ENCODE assay signal across 1 cellular context in genomic region chr17:1452836-1453235, GRCh38.
TF ChIP-seq lines count a peak whose summit lies in the region.

No MANE protein-coding gene starts in this region.

TF ChIP-seq in GM12878, 131 proteins besides CTCF, POLR2A, EP300 and RAD21:
- no peak for TF ChIP-seq SIX5 (IDR thresholded peaks at IDR 0.05; ENCODE audit: low read depth, low read length, severe bottlenecking)
